1 cellular context compared by ENCODE assay signal in the genomic region with DNA sequence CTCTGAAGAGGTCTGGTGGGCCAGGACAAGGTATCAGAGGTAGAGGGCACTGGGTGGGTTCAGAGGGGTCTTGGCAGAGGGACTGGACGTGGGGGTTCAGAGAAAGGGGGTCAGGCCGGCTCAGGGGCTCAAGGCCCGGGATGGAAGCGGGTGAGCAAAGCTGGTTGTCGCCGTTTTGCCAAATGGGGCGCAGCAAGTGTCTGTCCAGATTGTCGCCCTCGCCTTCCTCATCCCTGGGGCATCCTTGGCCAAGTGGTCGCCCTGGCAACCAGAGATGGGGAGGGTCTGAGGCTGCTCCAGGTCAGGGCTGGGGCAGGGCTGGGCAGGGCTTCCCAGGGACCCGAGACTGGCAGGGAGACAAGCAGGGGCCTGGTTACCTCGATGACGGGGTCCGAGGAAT.
TF ChIP-seq lines count a peak whose summit lies in the region.

No MANE protein-coding gene starts in this region.

TF ChIP-seq in HCT116, 20 proteins besides CTCF, POLR2A, EP300 and RAD21:
- no peak for TF ChIP-seq ELF1 (IDR thresholded peaks at IDR 0.05; ENCODE audit: borderline replicate concordance, low read depth)
- no peak for TF ChIP-seq YY1 (IDR thresholded peaks at IDR 0.05; ENCODE audit: extremely low read depth, insufficient replicate concordance, low read depth, low read length)
- TF ChIP-seq TCF7L2 (IDR thresholded peaks at IDR 0.05; ENCODE audit: borderline replicate concordance, extremely low read depth, insufficient read depth, insufficient read length) = no peak
- no peak for TF ChIP-seq EGR1 (IDR thresholded peaks at IDR 0.05; ENCODE audit: low read depth)
- TF ChIP-seq EZH2phosphoT487 (IDR thresholded peaks at IDR 0.05; ENCODE audit: borderline replicate concordance) = no peak
- no peak for TF ChIP-seq CBX3 (IDR thresholded peaks at IDR 0.05; ENCODE audit: low read depth)
- no peak for TF ChIP-seq SRF (IDR thresholded peaks at IDR 0.05; ENCODE audit: low read depth)
- TF ChIP-seq, protein P1, sequence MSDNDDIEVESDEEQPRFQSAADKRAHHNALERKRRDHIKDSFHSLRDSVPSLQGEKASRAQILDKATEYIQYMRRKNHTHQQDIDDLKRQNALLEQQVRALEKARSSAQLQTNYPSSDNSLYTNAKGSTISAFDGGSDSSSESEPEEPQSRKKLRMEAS (IDR thresholded peaks at IDR 0.05) = no peak
TF ChIP-seq in HCT116: peak in this region for 0.
